Comparison of ENCODE assay signal across 26 cellular contexts in genomic region chr16:57957396-57958392, GRCh38. TPM values are rescaled to one million over a fixed set of nuclear protein-coding genes. Genes with fewer than 3 reads are reported as not detected.
"Had no signal": no experiment of that assay in that cellular context is flagged by ENCODE, and none has a peak within 500 bp of the region (broad histone marks: within the 10 kb centered on the region; RNA-seq: fewer than 3 reads in every experiment).

No MANE protein-coding gene starts in this region.

- H3K4me3 Mint-ChIP-seq: activated CD4-positive, alpha-beta T cell treated with anti-CD3 and anti-CD28 coated beads, Interleukin-2, amount 10 ng/mL, durations not matched to agents 24 days and 14 days; activated naive CD8-positive, alpha-beta T cell; activated T-cell treated with anti-CD3 and anti-CD28 coated beads, Interleukin-2, amount 50 U/mL, for 72 hours; nephron had no signal

- H3K36me3 Mint-ChIP-seq: activated naive CD8-positive, alpha-beta T cell had no signal

- H3K36me3 ChIP-seq: esophagus squamous epithelium, right atrium auricular region, transverse colon had no signal

- H3K27me3 ChIP-seq: body of pancreas, right atrium auricular region, transverse colon had no signal

- H3K27ac Mint-ChIP-seq: activated CD4-positive, alpha-beta T cell treated with anti-CD3 and anti-CD28 coated beads, Interleukin-2, amount 10 ng/mL, durations not matched to agents 24 days and 14 days; activated naive CD8-positive, alpha-beta T cell; activated T-cell treated with anti-CD3 and anti-CD28 coated beads, Interleukin-2, amount 50 U/mL, for 72 hours; nephron; progenitor cell of endocrine pancreas had no signal

- H3K27me3 Mint-ChIP-seq: activated CD4-positive, alpha-beta T cell treated with anti-CD3 and anti-CD28 coated beads, Interleukin-2, amount 10 ng/mL, durations not matched to agents 24 days and 14 days; activated naive CD8-positive, alpha-beta T cell had no signal

- H3K9me3 ChIP-seq: body of pancreas, esophagus squamous epithelium, right atrium auricular region, transverse colon had no signal

- H3K27ac ChIP-seq: body of pancreas, esophagus squamous epithelium, right atrium auricular region, transverse colon had no signal

- DNase-seq: activated CD4-positive, alpha-beta T cell treated with anti-CD3 and anti-CD28 coated beads, Interleukin-2, amount 10 ng/mL, durations not matched to agents 24 days and 14 days; activated CD4-positive, CD25-positive, alpha-beta regulatory T cell; activated CD8-positive, alpha-beta memory T cell treated with anti-CD3 and anti-CD28 coated beads, Interleukin-2, amount 50 U/mL, for 48 hours; activated gamma-delta T cell; activated T-cell treated with anti-CD3 and anti-CD28 coated beads, Interleukin-2, amount 50 U/mL, for 72 hours; amygdala; body of pancreas; esophagus squamous epithelium; hippocampal formation; left ventricle myocardium superior; occipital lobe; stimulated activated CD4-positive, alpha-beta T cell treated with anti-CD3 and anti-CD28 coated beads, Interleukin-15, amount 100 ng/mL, for 24 hours; stimulated activated CD4-positive, alpha-beta T cell treated with anti-CD3 and anti-CD28 coated beads, Interleukin-4, amount 100 ng/mL, for 24 hours; stimulated activated naive CD4-positive, alpha-beta T cell treated with Interleukin-2 at 50 U/mL for 16 hours; substantia nigra; transverse colon had no signal

- H3K4me1 ChIP-seq: esophagus squamous epithelium, right atrium auricular region, transverse colon had no signal

- H3K4me1 Mint-ChIP-seq: activated CD4-positive, alpha-beta T cell treated with anti-CD3 and anti-CD28 coated beads, Interleukin-2, amount 10 ng/mL, durations not matched to agents 24 days and 14 days; nephron had no signal

- H3K4me3 ChIP-seq: body of pancreas, esophagus squamous epithelium, right atrium auricular region, transverse colon had no signal

- H3K9me3 Mint-ChIP-seq: activated CD4-positive, alpha-beta T cell treated with anti-CD3 and anti-CD28 coated beads, Interleukin-2, amount 10 ng/mL, durations not matched to agents 24 days and 14 days; activated T-cell treated with anti-CD3 and anti-CD28 coated beads, Interleukin-2, amount 50 U/mL, for 72 hours; nephron had no signal

- ATAC-seq: activated T-cell treated with anti-CD3 and anti-CD28 coated beads, Interleukin-2, amount 50 U/mL, for 72 hours; body of pancreas; left ventricle myocardium superior had no signal

RNA-seq across cellular contexts. Expression of gene CNGB1, which starts 13.2 kb away (rescaled TPM):
- total RNA-seq: activated CD4-positive, alpha-beta T cell treated with anti-CD3 and anti-CD28 coated beads, Interleukin-2, amount 10 ng/mL, durations not matched to agents 24 days and 14 days; activated T-cell treated with anti-CD3 and anti-CD28 coated beads, Interleukin-2, amount 50 U/mL, for 72 hours; body of pancreas; fibroblast of villous mesenchyme; glomerular endothelial cell; kidney epithelial cell; left ventricle myocardium superior; mesenteric fat pad; occipital lobe; progenitor cell of endocrine pancreas; right atrium auricular region; skeletal muscle tissue; T-helper 2 cell treated with Interferon-gamma antibody and Interleukin-4, amounts not matched to agents 100 ng/mL and 5 ng/mL, for 36 hours had no signal
